In the genomic region with DNA sequence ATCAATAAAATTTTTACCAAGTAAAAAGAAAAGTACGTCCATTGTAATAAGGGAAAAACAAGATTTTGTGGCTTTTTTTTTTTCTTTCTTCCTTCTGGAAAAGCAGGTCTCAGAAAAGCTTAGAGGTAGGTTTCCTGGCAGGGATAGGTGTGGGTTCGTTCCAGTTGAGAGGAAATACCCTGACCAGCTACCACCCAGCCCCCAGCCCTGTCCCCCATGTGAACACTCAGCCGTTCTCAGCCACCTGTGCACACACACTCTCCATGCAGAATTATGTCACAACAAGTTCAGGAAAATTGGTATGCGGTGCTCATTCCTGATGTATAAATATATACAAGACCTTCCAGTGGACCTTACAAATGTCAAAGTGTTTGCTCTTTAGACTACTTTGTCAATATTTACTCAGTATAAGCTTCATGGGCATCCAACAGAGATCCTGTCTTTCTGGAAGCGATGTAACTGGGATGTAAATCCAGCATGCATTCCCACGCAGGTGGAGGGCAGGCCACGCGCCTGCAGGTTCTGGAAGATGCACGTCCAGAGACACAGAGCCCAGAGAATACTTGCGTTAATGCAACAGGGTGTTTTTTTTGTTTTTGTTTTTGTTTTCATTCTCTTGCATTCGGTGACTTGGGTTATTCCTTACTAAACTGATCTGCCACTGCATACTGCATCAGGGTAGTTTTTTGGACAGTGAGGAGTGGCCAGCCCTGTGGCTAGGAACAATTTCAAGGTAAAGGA, we compare ENCODE assay signal across 23 cellular contexts.
DNase-seq lines count a peak whose midpoint lies in the region; ATAC-seq and TF ChIP-seq lines count a peak whose summit lies in the region.
"Had no signal": no experiment of that assay in that cellular context is flagged by ENCODE, and none has a peak within 500 bp of the region (broad histone marks: within the 10 kb centered on the region; RNA-seq: fewer than 3 reads in every experiment).

No MANE protein-coding gene starts in this region.

- peak; percentile 26 for DNase-seq in SIG-M5 treated with dmso at 0.1 percent for 504 hours (lab: John Stamatoyannopoulos, UW; ENCODE audit: unreplicated experiment)
- no peak for DNase-seq in SIG-M5 (lab: John Stamatoyannopoulos, UW)
- DNase-seq in Panc1 (ENCODE audit: low read depth, low spot score): peak; percentile 5
- no peak for DNase-seq in activated CD4-positive, CD25-positive, alpha-beta regulatory T cell treated with anti-CD3 and anti-CD28 coated beads, Interleukin-2, amount 50 U/mL, for 72 hours
- DNase-seq in kidney glomerular epithelial cell (lab: John Stamatoyannopoulos, UW): no peak
- DNase-seq: CD4-positive, CD25-positive, alpha-beta regulatory T cell; GM23248; H7; Kasumi-1; MV-4-11; NCI-H1694; NCI-H2029 treated with DMSO at 0.1 percent for 48 hours; NCI-H2171; NCI-H226; NCI-H510A; NCI-H774; PC-3 had no signal

- no peak for TF ChIP-seq CTCF in Panc1 (IDR thresholded peaks at IDR 0.05)
- TF ChIP-seq CTCF in neutrophil (IDR thresholded peaks at IDR 0.05): no peak

- POLR2A ChIA-PET in Panc1 (lab: Charles Lee): no interaction called here

- no peaks in the 10 kb centered on the region for H3K27me3 ChIP-seq in Panc1 (ENCODE audit: control insufficient read depth, insufficient read depth, low read length)
- no peaks in the 10 kb centered on the region for H3K27me3 ChIP-seq in neutrophil
- H3K27me3 ChIP-seq: BLaER1 had no signal

- in situ Hi-C loops in Panc1 (cut with HindIII; ENCODE audit: low pct_unique_long_range_greater_than_20kb, low sequenced_read_pairs): no loop called here

- intact Hi-C loops in Panc1 (cut with micrococcal nuclease; ENCODE audit: unreplicated experiment): no loop called here

- no peak overlapping the region for H3K4me3 ChIP-seq in Panc1 (ENCODE audit: low read depth in 2 of 2, low read length in 2 of 2)
- H3K4me3 ChIP-seq in neutrophil (ENCODE audit: low read depth in 1 of 2, low read length in 1 of 2): no peak overlapping the region
- H3K4me3 ChIP-seq: BLaER1, GM23248, K562 had no signal

- BruUV-seq in Panc1 (replicated peaks; lab: Mats Ljungman, UMichigan): no TSS peak

- H3K36me3 ChIP-seq in Panc1 (ENCODE audit: control insufficient read depth, insufficient read depth, low read length) (no peaks in the 10 kb centered on the region), neutrophil (peaks cover 35% of the 10 kb centered on the region)

- no peak overlapping the region for H3K27ac ChIP-seq in Panc1 (ENCODE audit: low read length)
- H3K27ac ChIP-seq in neutrophil: peak overlapping the region; percentile 10
- H3K27ac ChIP-seq: BLaER1, GM23248 had no signal

- ATAC-seq in Panc1 (no peak), HG03159 (IDR thresholded peaks at IDR 0.05; ENCODE audit: unreplicated experiment) (no peak)
- ATAC-seq: HepG2, K562, PC-3, Right ventricle myocardium inferior had no signal

- CTCF ChIA-PET in Panc1 (lab: Charles Lee): no interaction called here

- peaks cover 4% of the 10 kb centered on the region; the same call in 1 of the 2 replicates for H3K4me1 ChIP-seq in Panc1 (ENCODE audit: control insufficient read depth, insufficient read depth, low read length)
- no peaks in the 10 kb centered on the region for H3K4me1 ChIP-seq in neutrophil (ENCODE audit: control insufficient read depth in 1 of 2, insufficient read depth in 1 of 2, low read depth in 1 of 2, low read length in 1 of 2)

- no peaks in the 10 kb centered on the region for H3K9me3 ChIP-seq in Panc1 (ENCODE audit: control insufficient read depth, insufficient read depth, low read depth, low read length)
- no peaks in the 10 kb centered on the region for H3K9me3 ChIP-seq in neutrophil
- H3K9me3 ChIP-seq: BLaER1 had no signal

Comparison
In these comparisons a context has a peak if more than half of its experiments do, and no peak if none do; other contexts are left out.
1. DNase-seq: peak in SIG-M5 treated with dmso at 0.1 percent for 504 hours (single experiment) and Panc1 (single experiment); none in SIG-M5 (single experiment), activated CD4-positive, CD25-positive, alpha-beta regulatory T cell treated with anti-CD3 and anti-CD28 coated beads, Interleukin-2, amount 50 U/mL, for 72 hours (single experiment) and kidney glomerular epithelial cell (single experiment).